ENCODE assay signal across 20 cellular contexts in the genomic region with DNA sequence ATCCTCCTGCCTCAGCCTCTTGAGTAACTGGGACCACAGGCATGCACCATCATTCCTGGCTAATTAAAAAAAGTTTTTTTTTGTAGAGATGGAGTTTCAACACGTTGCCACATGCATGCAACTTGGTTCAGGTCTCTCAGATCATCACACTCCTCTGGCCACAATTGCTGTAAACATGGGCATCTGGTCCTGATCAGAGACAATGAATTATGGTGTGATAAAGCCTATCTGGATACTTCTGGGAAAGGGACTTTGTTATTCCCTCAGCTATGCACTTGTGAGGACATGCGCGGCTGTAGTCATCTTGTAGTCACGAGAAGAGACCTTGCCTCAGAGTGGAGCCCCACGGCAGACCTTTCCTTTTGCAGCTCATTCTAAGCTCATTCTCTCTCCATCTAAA.
"Had no signal": no experiment of that assay in that cellular context is flagged by ENCODE, and none has a peak within 500 bp of the region (broad histone marks: within the 10 kb centered on the region; RNA-seq: fewer than 3 reads in every experiment).

No MANE protein-coding gene starts in this region.

- DNase-seq: activated CD4-positive, alpha-beta T cell treated with anti-CD3 and anti-CD28 coated beads, Interleukin-2, amount 50 U/mL, for 4 hours; activated CD4-positive, CD25-positive, alpha-beta regulatory T cell; activated naive CD4-positive, alpha-beta T cell treated with anti-CD3 and anti-CD28 coated beads, Interleukin-2, amount 50 U/mL, for 16 hours; activated T-cell treated with anti-CD3 and anti-CD28 coated beads for 4 hours; amniotic stem cell; colonic mucosa; foreskin fibroblast; hypothalamus; kidney; left lung; mammary epithelial cell; mucosa of descending colon; natural killer cell; posterior cingulate gyrus; retina; stimulated activated CD4-positive, alpha-beta T cell treated with anti-CD3 and anti-CD28 coated beads, Interleukin-2, amount 100 ng/mL, for 48 hours; stimulated activated naive CD4-positive, alpha-beta T cell; tibial artery had no signal

- FAIRE-seq: kidney had no signal

- H3K4me1 ChIP-seq: colonic mucosa, left lung, tibial artery, vagina had no signal

- H3K4me3 ChIP-seq: colonic mucosa, left lung, mucosa of descending colon, tibial artery, vagina had no signal

- H3K27ac ChIP-seq: colonic mucosa, left lung, tibial artery, vagina had no signal

- H3K36me3 ChIP-seq: colonic mucosa, left lung, tibial artery, vagina had no signal

- ATAC-seq: esophagus mucosa, left lung, mucosa of descending colon had no signal

- H3K36me3 Mint-ChIP-seq: natural killer cell had no signal

- H3K4me3 Mint-ChIP-seq: natural killer cell had no signal

- H3K27me3 ChIP-seq: colonic mucosa, left lung, tibial artery, vagina had no signal

- H3K9me3 ChIP-seq: colonic mucosa, left lung, mucosa of descending colon, tibial artery, vagina had no signal
